In genomic region chr10:104040382-104040781, GRCh38 we compare ENCODE assay signal across 1 cellular context.
TF ChIP-seq lines count a peak whose summit lies in the region.

No MANE protein-coding gene starts in this region.

TF ChIP-seq in IMR-90, 13 proteins besides CTCF, POLR2A, EP300 and RAD21 (continued from another document):
- no peak for TF ChIP-seq ELK1 (IDR thresholded peaks at IDR 0.05; ENCODE audit: borderline replicate concordance, low read depth, low read length)
- no peak for TF ChIP-seq FOS (IDR thresholded peaks at IDR 0.05; ENCODE audit: low read depth, low read length)
- TF ChIP-seq MAZ (IDR thresholded peaks at IDR 0.05; ENCODE audit: borderline replicate concordance, low read depth, low read length): no peak
- no peak for TF ChIP-seq NFE2L2 (IDR thresholded peaks at IDR 0.05; ENCODE audit: low read depth, low read length)
- TF ChIP-seq USF2 (IDR thresholded peaks at IDR 0.05; ENCODE audit: low read depth, low read length): no peak
- no peak for TF ChIP-seq CHD1 (IDR thresholded peaks at IDR 0.05; ENCODE audit: low read depth, low read length)
- no peak for TF ChIP-seq CEBPB (IDR thresholded peaks at IDR 0.05; ENCODE audit: low read depth, low read length)
- TF ChIP-seq MXI1 (IDR thresholded peaks at IDR 0.05; ENCODE audit: borderline replicate concordance, low read depth, low read length): no peak
- no peak for TF ChIP-seq RCOR1 (IDR thresholded peaks at IDR 0.05; ENCODE audit: insufficient replicate concordance, low read length)
- TF ChIP-seq SMC3 (IDR thresholded peaks at IDR 0.05; ENCODE audit: low read depth, low read length): no peak
- no peak for TF ChIP-seq BHLHE40 (IDR thresholded peaks at IDR 0.05; ENCODE audit: low read depth, low read length)
